ENCODE assay signal across 14 cellular contexts in genomic region chr14:31489680-31490079, GRCh38.
DNase-seq lines count a peak whose midpoint lies in the region; ATAC-seq and TF ChIP-seq lines count a peak whose summit lies in the region.
"Had no signal": no experiment of that assay in that cellular context is flagged by ENCODE, and none has a peak within 500 bp of the region (broad histone marks: within the 10 kb centered on the region; RNA-seq: fewer than 3 reads in every experiment).

No MANE protein-coding gene starts in this region.

- peak; percentile 34 for DNase-seq in GM10248 (ENCODE audit: extremely low spot score)
- DNase-seq in NOMO-1 treated with dmso at 0.1 percent for 144 hours (lab: John Stamatoyannopoulos, UW; ENCODE audit: unreplicated experiment) = peak; percentile 36
- DNase-seq in GDM1 (lab: John Stamatoyannopoulos, UW) = no peak
- no peak for DNase-seq in NCI-H82 (lab: John Stamatoyannopoulos, UW)
- no peak for DNase-seq in RPMI8226
- no peak for DNase-seq in amygdala (lab: John Stamatoyannopoulos, UW)
- DNase-seq: activated CD4-positive, CD25-positive, alpha-beta regulatory T cell; brain microvascular endothelial cell; DND-41; IMR-90; nucleus accumbens; upper lobe of right lung had no signal

- no peak for TF ChIP-seq CTCF in GM10248 (IDR thresholded peaks at IDR 0.05; ENCODE audit: control extremely low read depth, extremely low read depth, low read depth, missing control alignments)

- ATAC-seq in GM19468 (IDR thresholded peaks at IDR 0.05; ENCODE audit: extremely low read depth, unreplicated experiment) (peak; percentile 53), HG03103 (IDR thresholded peaks at IDR 0.05; ENCODE audit: low read depth, unreplicated experiment) (peak; percentile 66)
- ATAC-seq: upper lobe of right lung had no signal

- CTCF ChIA-PET in GM10248 (lab: Yijun Ruan, JAX) = no interaction called here

- POLR2A ChIA-PET in GM10248 (lab: Yijun Ruan, JAX) = no interaction called here

Comparison
In these comparisons a context has a peak if more than half of its experiments do, and no peak if none do; other contexts are left out.
1. DNase-seq: peak in GM10248 (single experiment) and NOMO-1 treated with dmso at 0.1 percent for 144 hours (single experiment); none in GDM1 (single experiment), NCI-H82 (single experiment), RPMI8226 (single experiment) and amygdala (0 of 56).